8 cellular contexts compared by ENCODE assay signal in the genomic region with DNA sequence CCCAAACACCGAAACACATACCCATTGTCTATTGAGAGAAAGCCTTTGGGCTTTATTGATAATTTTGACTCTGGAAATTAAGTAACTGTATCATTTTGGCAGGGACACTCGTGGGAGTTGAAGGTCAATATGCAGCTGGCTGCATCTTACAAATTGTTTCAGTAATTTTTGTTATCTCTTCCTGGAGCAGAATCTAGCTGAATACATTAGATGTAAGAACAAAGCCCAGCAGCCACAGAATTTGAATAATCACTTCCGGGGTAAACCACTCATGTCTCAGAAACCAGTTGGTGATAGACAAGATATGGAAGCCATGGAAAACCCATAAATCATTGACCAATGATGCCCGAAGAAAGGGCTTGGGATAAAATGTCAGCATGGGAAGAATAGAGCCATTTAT.
DNase-seq lines count a peak whose midpoint lies in the region; ATAC-seq and TF ChIP-seq lines count a peak whose summit lies in the region.

No MANE protein-coding gene starts in this region.

- H3K27ac Mint-ChIP-seq in CD4-positive, alpha-beta memory T cell, result peak overlapping the region; percentile 48 to 86 (median 71)
- peak overlapping the region; percentile 72 for H3K27ac Mint-ChIP-seq in activated CD8-positive, alpha-beta T cell treated with anti-CD3 and anti-CD28 coated beads for 36 hours

- WGBS in mesodermal cell (ENCODE audit: insufficient coverage in 2 of 2), 2 experiments, result 90% methylated on average over 2 of the region's 4 CpGs; no CpG with 5 or more reads in 1 of the 2 experiments

- H3K9me3 ChIP-seq in CD4-positive, alpha-beta memory T cell (ENCODE audit: control insufficient read depth in 1 of 2, low read length in 2 of 2), result no peaks in the 10 kb centered on the region
- H3K9me3 ChIP-seq in mesodermal cell (ENCODE audit: control insufficient read depth, low read length), result no peaks in the 10 kb centered on the region

- peaks cover 25 to 48% (median 39%) of the 10 kb centered on the region in 4 donors for H3K4me1 Mint-ChIP-seq in CD4-positive, alpha-beta memory T cell
- H3K4me1 Mint-ChIP-seq in activated CD8-positive, alpha-beta T cell treated with anti-CD3 and anti-CD28 coated beads for 36 hours (ENCODE audit: low read depth), result peaks cover 34% of the 10 kb centered on the region

- H3K4me1 ChIP-seq in CD4-positive, alpha-beta memory T cell (ENCODE audit: insufficient read depth, low read length), result peaks cover 30% of the 10 kb centered on the region
- peaks cover 26% of the 10 kb centered on the region for H3K4me1 ChIP-seq in mesodermal cell (ENCODE audit: control insufficient read depth, insufficient read depth, low read length, poor library complexity, severe bottlenecking)

- intact Hi-C loops in CD4-positive, alpha-beta memory T cell (cut with micrococcal nuclease), result loop anchor here (5.0 kb wide), 3 partner anchors 40 to 110 kb away; partner anchors contain the start of gene SLC4A7
- intact Hi-C loops in activated CD8-positive, alpha-beta T cell treated with anti-CD3 and anti-CD28 coated beads for 36 hours (cut with micrococcal nuclease), result no loop called here

- H3K36me3 ChIP-seq in CD4-positive, alpha-beta memory T cell (ENCODE audit: insufficient read depth, low read length), result no peaks in the 10 kb centered on the region
- no peaks in the 10 kb centered on the region for H3K36me3 ChIP-seq in mesodermal cell (ENCODE audit: control insufficient read depth, insufficient read depth, low read length)

- H3K27me3 ChIP-seq in CD4-positive, alpha-beta memory T cell (ENCODE audit: insufficient read depth, low read length), result no peaks in the 10 kb centered on the region

- H3K27ac ChIP-seq in CD4-positive, alpha-beta memory T cell (ENCODE audit: low read depth, low read length), result no peak overlapping the region
- peak overlapping the region; percentile 65 for H3K27ac ChIP-seq in mesodermal cell (ENCODE audit: low read depth, low read length, severe bottlenecking)

- POLR2A ChIA-PET in CD4-positive, alpha-beta memory T cell (lab: Charles Lee; ENCODE audit: partially characterized antibody), result interaction anchor here (1.3 to 2.8 kb wide), 3 partner anchors 41 to 112 kb away, joined by 5 to 18 read pairs (median 8); no protein-coding TSS in a partner anchor
- POLR2A ChIA-PET in activated CD8-positive, alpha-beta T cell treated with anti-CD3 and anti-CD28 coated beads for 36 hours (lab: Charles Lee), result interaction anchor here (1.4 kb wide), 1 partner anchor 41 kb away, joined by 3 read pairs; no protein-coding TSS in a partner anchor

- no peak overlapping the region for H3K4me3 ChIP-seq in CD4-positive, alpha-beta memory T cell (ENCODE audit: low read length in 2 of 2)
- no peak overlapping the region for H3K4me3 ChIP-seq in mesodermal cell (ENCODE audit: extremely low read depth, insufficient read depth, low read length, poor library complexity, severe bottlenecking)

- DNase-seq in CD4-positive, alpha-beta memory T cell, result peak in 4 of 5 donors; percentile 29 to 42 (median 32)
- DNase-seq in activated CD8-positive, alpha-beta T cell treated with anti-CD3 and anti-CD28 coated beads for 36 hours, result peak; percentile 55
- DNase-seq in G401 (ENCODE audit: low spot score) (no peak), GM13976 (ENCODE audit: low spot score) (no peak)

- ATAC-seq in GM21619 (IDR thresholded peaks at IDR 0.05; ENCODE audit: unreplicated experiment), result peak; percentile 40
- ATAC-seq in activated CD8-positive, alpha-beta T cell treated with anti-CD3 and anti-CD28 coated beads for 36 hours, result peak; percentile 54
- ATAC-seq in HG02852 (IDR thresholded peaks at IDR 0.05; ENCODE audit: unreplicated experiment), result no peak
- ATAC-seq in GM19455 (IDR thresholded peaks at IDR 0.05; ENCODE audit: unreplicated experiment), result no peak

- TF ChIP-seq CTCF in activated CD8-positive, alpha-beta T cell treated with anti-CD3 and anti-CD28 coated beads for 36 hours (IDR thresholded peaks at IDR 0.05), result no peak
- no peak for TF ChIP-seq CTCF in GM13976 (IDR thresholded peaks at IDR 0.05; ENCODE audit: borderline replicate concordance, control extremely low read depth, extremely low read depth, insufficient read depth, missing control alignments)

- H3K9me3 Mint-ChIP-seq in CD4-positive, alpha-beta memory T cell, result no peaks in the 10 kb centered on the region
- no peaks in the 10 kb centered on the region for H3K9me3 Mint-ChIP-seq in activated CD8-positive, alpha-beta T cell treated with anti-CD3 and anti-CD28 coated beads for 36 hours

- no peaks in the 10 kb centered on the region for H3K36me3 Mint-ChIP-seq in CD4-positive, alpha-beta memory T cell
- H3K36me3 Mint-ChIP-seq in activated CD8-positive, alpha-beta T cell treated with anti-CD3 and anti-CD28 coated beads for 36 hours (ENCODE audit: low read depth), result no peaks in the 10 kb centered on the region

- CTCF ChIA-PET in CD4-positive, alpha-beta memory T cell (lab: Charles Lee; ENCODE audit: partially characterized antibody), result interaction anchor here (1.1 to 2.7 kb wide), 3 partner anchors 41 to 88 kb away, joined by 3 to 7 read pairs (median 4); no protein-coding TSS in a partner anchor
- CTCF ChIA-PET in activated CD8-positive, alpha-beta T cell treated with anti-CD3 and anti-CD28 coated beads for 36 hours (lab: Charles Lee), result interaction anchor here (1.0 to 1.2 kb wide), 2 partner anchors 11 to 42 kb away, joined by 3 to 4 read pairs; no protein-coding TSS in a partner anchor

- H3K4me3 Mint-ChIP-seq in CD4-positive, alpha-beta memory T cell, result peak overlapping the region in 7 of 8 donors; percentile 0 to 70 (median 55)
- H3K4me3 Mint-ChIP-seq in activated CD8-positive, alpha-beta T cell treated with anti-CD3 and anti-CD28 coated beads for 36 hours, result no peak overlapping the region

- no peaks in the 10 kb centered on the region for H3K27me3 Mint-ChIP-seq in CD4-positive, alpha-beta memory T cell
- no peaks in the 10 kb centered on the region for H3K27me3 Mint-ChIP-seq in activated CD8-positive, alpha-beta T cell treated with anti-CD3 and anti-CD28 coated beads for 36 hours

- in situ Hi-C loops in G401 (cut with HindIII; ENCODE audit: low sequenced_read_pairs) (no loop called here), GM13976 (cut with MboI; ENCODE audit: low sequenced_read_pairs, unreplicated experiment) (no loop called here)

Comparison
In these comparisons a context has a peak if more than half of its experiments do, and no peak if none do; other contexts are left out.
1. DNase-seq: peak in CD4-positive, alpha-beta memory T cell (4 of 5) and activated CD8-positive, alpha-beta T cell treated with anti-CD3 and anti-CD28 coated beads for 36 hours (single experiment); none in G401 (single experiment) and GM13976 (single experiment).
2. ATAC-seq: peak in GM21619 (single experiment) and activated CD8-positive, alpha-beta T cell treated with anti-CD3 and anti-CD28 coated beads for 36 hours (single experiment); none in HG02852 (single experiment) and GM19455 (single experiment).